18 cellular contexts compared by ENCODE assay signal in the genomic region with DNA sequence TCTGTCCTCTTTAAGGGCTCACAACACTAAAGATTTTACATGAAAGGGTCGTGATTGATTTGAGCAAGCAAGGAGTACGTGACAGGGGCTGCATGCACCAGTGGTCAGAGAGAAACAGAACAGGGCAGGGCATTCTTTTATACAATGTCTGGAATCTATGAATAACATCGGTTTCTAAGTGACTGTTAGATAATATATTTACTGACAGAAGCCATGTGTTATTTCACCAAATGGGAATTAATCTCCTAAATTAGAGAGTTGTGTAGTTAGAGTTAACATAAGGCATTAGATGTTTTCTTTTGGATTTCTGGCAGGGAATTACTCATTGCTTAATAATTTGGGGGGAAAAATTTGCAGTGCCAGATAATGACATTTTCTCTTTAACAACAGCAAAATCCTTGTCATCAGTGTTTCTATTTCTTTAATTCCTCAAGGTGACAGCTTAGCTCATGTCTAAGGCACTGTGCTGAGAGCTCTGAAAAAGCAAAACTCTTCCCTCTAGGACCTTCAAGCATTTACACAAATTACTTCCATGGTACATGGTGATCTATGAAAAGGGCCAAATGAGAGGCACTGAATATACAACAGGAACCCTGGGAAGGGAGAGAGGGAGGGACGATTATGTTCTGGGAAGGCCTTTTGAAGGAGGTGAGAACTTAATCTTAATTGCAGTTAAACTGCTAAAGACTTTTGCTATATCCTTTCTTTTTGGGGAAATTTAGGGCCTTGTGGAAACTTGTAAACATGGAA.
DNase-seq lines count a peak whose midpoint lies in the region; ATAC-seq, FAIRE-seq and TF ChIP-seq lines count a peak whose summit lies in the region.
"Had no signal": no experiment of that assay in that cellular context is flagged by ENCODE, and none has a peak within 500 bp of the region (broad histone marks: within the 10 kb centered on the region; RNA-seq: fewer than 3 reads in every experiment).

No MANE protein-coding gene starts in this region.

- H3K4me3 ChIP-seq in HUES64 (ENCODE audit: low read length) (no peak overlapping the region), astrocyte (ENCODE audit: insufficient read depth, low read depth, low read length) (no peak overlapping the region)
- H3K4me3 ChIP-seq: GM23248, heart right ventricle, left ventricle myocardium inferior, testis had no signal

- POLR2A ChIA-PET in naive thymus-derived CD8-positive, alpha-beta T cell (lab: Charles Lee): no interaction called here
- POLR2A ChIA-PET in HEK293T (lab: Yijun Ruan, JAX): no interaction called here

- peak overlapping the region; percentile 66 for H3K27ac Mint-ChIP-seq in astrocyte (ENCODE audit: unreplicated experiment)
- peak overlapping the region in 9 of 10 donors; percentile 22 to 95 (median 65) for H3K27ac Mint-ChIP-seq in naive thymus-derived CD8-positive, alpha-beta T cell
- H3K27ac Mint-ChIP-seq: CD14-positive monocyte, nephron progenitor cell had no signal

- H3K27ac ChIP-seq in HUES64 (ENCODE audit: low read depth, low read length): peak overlapping the region; percentile 93
- H3K27ac ChIP-seq in astrocyte (ENCODE audit: low read depth, low read length): peak overlapping the region; percentile 6
- H3K27ac ChIP-seq: GM23248, heart right ventricle, left ventricle myocardium inferior, testis had no signal

- no peak for FAIRE-seq in astrocyte (lab: Jason Lieb, UNC)
- FAIRE-seq: small intestine had no signal

- H3K4me1 Mint-ChIP-seq in astrocyte (ENCODE audit: low read depth, unreplicated experiment): peaks cover 16% of the 10 kb centered on the region
- H3K4me1 Mint-ChIP-seq in naive thymus-derived CD8-positive, alpha-beta T cell: peaks cover 2 to 43% (median 25%) of the 10 kb centered on the region in 4 donors
- H3K4me1 Mint-ChIP-seq: CD14-positive monocyte had no signal

- 53% methylated on average over 4 of the region's 4 CpGs for WGBS in HUES64

- DNase-seq in EH (ENCODE audit: low read depth) (peak; percentile 29), astrocyte (ENCODE audit: low read depth) (no peak), HK-2 (ENCODE audit: unreplicated experiment) (no peak), HEK293T (ENCODE audit: extremely low spot score) (no peak), NCI-H1694 (lab: John Stamatoyannopoulos, UW) (no peak)
- no peak for DNase-seq in naive thymus-derived CD8-positive, alpha-beta T cell
- DNase-seq: activated naive CD4-positive, alpha-beta T cell treated with anti-CD3 and anti-CD28 coated beads, Interleukin-2, amount 10 ng/mL, durations not matched to agents 7 days and 5 days; GF-D8; GM23248; heart right ventricle; left ventricle myocardium inferior; nephron progenitor cell; small intestine had no signal

- H3K9me3 Mint-ChIP-seq in astrocyte (ENCODE audit: unreplicated experiment): peaks cover 2% of the 10 kb centered on the region
- H3K9me3 Mint-ChIP-seq in naive thymus-derived CD8-positive, alpha-beta T cell: peaks cover 0 to 16% (median 2%) of the 10 kb centered on the region in 9 donors
- H3K9me3 Mint-ChIP-seq: central memory CD8-positive, alpha-beta T cell had no signal

- H3K4me3 Mint-ChIP-seq in astrocyte (ENCODE audit: unreplicated experiment): no peak overlapping the region
- H3K4me3 Mint-ChIP-seq in naive thymus-derived CD8-positive, alpha-beta T cell: peak overlapping the region in 1 of 10 donors; percentile 33
- H3K4me3 Mint-ChIP-seq: activated naive CD4-positive, alpha-beta T cell treated with anti-CD3 and anti-CD28 coated beads, Interleukin-2, amount 10 ng/mL, durations not matched to agents 7 days and 5 days; CD14-positive monocyte; central memory CD8-positive, alpha-beta T cell; nephron progenitor cell had no signal

- H3K9ac ChIP-seq in HUES64 (ENCODE audit: low read depth, low read length) (peak overlapping the region; percentile 56; the same call in 1 of the 2 replicates), astrocyte (ENCODE audit: low read length) (no peak overlapping the region)
- H3K9ac ChIP-seq: GM23248 had no signal

- H3K79me2 ChIP-seq in astrocyte (ENCODE audit: insufficient read depth, low read length): no peaks in the 10 kb centered on the region

- CTCF ChIA-PET in HEK293T (lab: Yijun Ruan, JAX): no interaction called here

- no peak overlapping the region for H2AFZ ChIP-seq in astrocyte (ENCODE audit: low read depth, low read length)
- H2AFZ ChIP-seq: GM23248 had no signal

- no peaks in the 10 kb centered on the region for H3K27me3 Mint-ChIP-seq in astrocyte (ENCODE audit: low read depth, unreplicated experiment)
- no peaks in the 10 kb centered on the region for H3K27me3 Mint-ChIP-seq in naive thymus-derived CD8-positive, alpha-beta T cell
- H3K27me3 Mint-ChIP-seq: activated naive CD4-positive, alpha-beta T cell treated with anti-CD3 and anti-CD28 coated beads, Interleukin-2, amount 10 ng/mL, durations not matched to agents 7 days and 5 days; central memory CD8-positive, alpha-beta T cell had no signal

- H3K4me1 ChIP-seq in HUES64 (ENCODE audit: insufficient read depth, low read length) (peaks cover 23% of the 10 kb centered on the region), astrocyte (ENCODE audit: insufficient read depth, low read length) (peaks cover 2% of the 10 kb centered on the region)
- H3K4me1 ChIP-seq: heart right ventricle, left ventricle myocardium inferior, testis had no signal

- H4K20me1 ChIP-seq in astrocyte (ENCODE audit: insufficient read depth, low read length): no peaks in the 10 kb centered on the region

- H3K9me3 ChIP-seq in HUES64 (ENCODE audit: insufficient read depth, low read depth, low read length) (no peaks in the 10 kb centered on the region), astrocyte (ENCODE audit: insufficient read depth, low read depth, low read length) (no peaks in the 10 kb centered on the region)
- H3K9me3 ChIP-seq: left ventricle myocardium inferior, testis had no signal

- TF ChIP-seq POLR2A in GM18505 (IDR thresholded peaks at IDR 0.05; ENCODE audit: borderline replicate concordance, extremely low read depth, insufficient read depth, insufficient read length): no peak

- no peak for ATAC-seq in naive thymus-derived CD8-positive, alpha-beta T cell
- no peak for ATAC-seq in GM18505 (IDR thresholded peaks at IDR 0.05; ENCODE audit: unreplicated experiment)

- H3K36me3 Mint-ChIP-seq in astrocyte (ENCODE audit: low read depth, unreplicated experiment): no peaks in the 10 kb centered on the region
- peaks cover 0 to 4% (median 1%) of the 10 kb centered on the region in 3 donors for H3K36me3 Mint-ChIP-seq in naive thymus-derived CD8-positive, alpha-beta T cell
- H3K36me3 Mint-ChIP-seq: CD14-positive monocyte had no signal

- H3K27me3 ChIP-seq in HUES64 (ENCODE audit: insufficient read depth, low read length) (no peaks in the 10 kb centered on the region), astrocyte (ENCODE audit: insufficient read depth, low read length) (no peaks in the 10 kb centered on the region)
- H3K27me3 ChIP-seq: testis had no signal

- H3K36me3 ChIP-seq in HUES64 (ENCODE audit: insufficient read depth, low read length): no peaks in the 10 kb centered on the region
- no peaks in the 10 kb centered on the region for H3K36me3 ChIP-seq in astrocyte (ENCODE audit: insufficient read depth, low read length)
- H3K36me3 ChIP-seq: heart right ventricle, left ventricle myocardium inferior had no signal

- TF ChIP-seq CTCF in astrocyte (IDR thresholded peaks at IDR 0.05; ENCODE audit: insufficient read depth, low read depth, low read length): no peak

- no peak overlapping the region for H3K4me2 ChIP-seq in astrocyte (ENCODE audit: low read length)

TF ChIP-seq in HEK293T, 16 proteins besides CTCF, POLR2A, EP300 and RAD21:
- TF ChIP-seq PKNOX1 (IDR thresholded peaks at IDR 0.05) (no peak), ARNT (IDR thresholded peaks at IDR 0.05) (no peak), LEF1 (IDR thresholded peaks at IDR 0.05; ENCODE audit: borderline replicate concordance) (no peak), FOXM1 (IDR thresholded peaks at IDR 0.05; ENCODE audit: borderline replicate concordance) (no peak), FOXK2 (IDR thresholded peaks at IDR 0.05) (no peak), ELF4 (IDR thresholded peaks at IDR 0.05) (no peak), HDGF (IDR thresholded peaks at IDR 0.05; ENCODE audit: borderline replicate concordance) (no peak), L3MBTL2 (conservative IDR thresholded peaks at IDR 0.05) (no peak), FOXA1 (IDR thresholded peaks at IDR 0.05) (no peak), BHLHE40 (IDR thresholded peaks at IDR 0.05; ENCODE audit: borderline replicate concordance) (no peak), SP1 (IDR thresholded peaks at IDR 0.05) (no peak), SUZ12 (IDR thresholded peaks at IDR 0.05) (no peak), TARDBP (IDR thresholded peaks at IDR 0.05) (no peak), ZNF384 (IDR thresholded peaks at IDR 0.05) (no peak), CTBP1 (IDR thresholded peaks at IDR 0.05; ENCODE audit: borderline replicate concordance) (no peak), NFRKB (IDR thresholded peaks at IDR 0.05) (no peak)
